8 cellular contexts compared by ENCODE assay signal in genomic region chr18:48667276-48668254, GRCh38.
DNase-seq lines count a peak whose midpoint lies in the region; ATAC-seq and TF ChIP-seq lines count a peak whose summit lies in the region.

No MANE protein-coding gene starts in this region.

- H3K27ac ChIP-seq in foreskin keratinocyte (no peak overlapping the region), uterus (no peak overlapping the region), spleen (no peak overlapping the region)

- DNase-seq in Ammon's horn (ENCODE audit: low spot score) (peak; percentile 80), NCI-H345 treated with DMSO at 0.1 percent for 48 hours (lab: John Stamatoyannopoulos, UW; ENCODE audit: unreplicated experiment) (peak; percentile 74), foreskin keratinocyte (peak in 1 of 2 donors; percentile 9), uterus (no peak), spleen (no peak)
- DNase-seq in activated CD8-positive, alpha-beta memory T cell treated with anti-CD3 and anti-CD28 coated beads, Interleukin-2, amount 50 U/mL, for 48 hours, result no peak
- no peak for DNase-seq in activated CD4-positive, alpha-beta T cell treated with anti-CD3 and anti-CD28 coated beads for 4 hours

- H3K4me3 ChIP-seq in uterus, result no peak overlapping the region
- no peak overlapping the region for H3K4me3 ChIP-seq in spleen

- 74 to 87% (median 80%) methylated on average over 5 to 13 of the region's 13 CpGs for WGBS in spleen, 5 donors

- intact Hi-C loops in uterus (cut with DNase I; ENCODE audit: low total_unique reads) (no loop called here), spleen (cut with DNase I; ENCODE audit: low total_unique reads) (no loop called here)

- H3K9me3 ChIP-seq in uterus (peaks cover 0 to 8% of the 10 kb centered on the region in 2 donors), spleen (peaks cover 0 to 20% (median 12%) of the 10 kb centered on the region in 8 donors)

- H3K27me3 ChIP-seq in foreskin keratinocyte (no peaks in the 10 kb centered on the region), uterus (no peaks in the 10 kb centered on the region), spleen (replicated peaks in 1 of 7) (no peaks in the 10 kb centered on the region)

- H3K4me1 ChIP-seq in foreskin keratinocyte, result no peaks in the 10 kb centered on the region
- no peaks in the 10 kb centered on the region for H3K4me1 ChIP-seq in uterus
- peaks cover 0 to 31% (median 6%) of the 10 kb centered on the region in 6 donors for H3K4me1 ChIP-seq in spleen

- H3K36me3 ChIP-seq in uterus, result no peaks in the 10 kb centered on the region
- H3K36me3 ChIP-seq in spleen, result peaks cover 4 to 48% (median 13%) of the 10 kb centered on the region in 6 donors

- TF ChIP-seq CTCF in foreskin keratinocyte (conservative IDR thresholded peaks at IDR 0.05) (peak; percentile 32), uterus (IDR thresholded peaks at IDR 0.05) (no peak), spleen (IDR thresholded peaks at IDR 0.05 in 8 of 11, conservative IDR thresholded peaks at IDR 0.05 in 3 of 11) (no peak)

- ATAC-seq in GM21786 (IDR thresholded peaks at IDR 0.05; ENCODE audit: unreplicated experiment) (peak; percentile 54), foreskin keratinocyte (peak; percentile 49)

- TF ChIP-seq POLR2A in uterus (IDR thresholded peaks at IDR 0.05) (no peak), spleen (IDR thresholded peaks at IDR 0.05) (no peak)

Comparison
In these comparisons a context has a peak if more than half of its experiments do, and no peak if none do; other contexts are left out.
1. DNase-seq: peak in Ammon's horn (single experiment) and NCI-H345 treated with DMSO at 0.1 percent for 48 hours (single experiment); none in activated CD8-positive, alpha-beta memory T cell treated with anti-CD3 and anti-CD28 coated beads, Interleukin-2, amount 50 U/mL, for 48 hours (single experiment), uterus (0 of 2), activated CD4-positive, alpha-beta T cell treated with anti-CD3 and anti-CD28 coated beads for 4 hours (0 of 2) and spleen (single experiment).